1 cellular context compared by ENCODE assay signal in genomic region chr12:38906482-38907170, GRCh38.
TF ChIP-seq lines count a peak whose summit lies in the region.

No MANE protein-coding gene starts in this region.

TF ChIP-seq in HepG2, 621 proteins besides CTCF, POLR2A, EP300 and RAD21 (continued from another document and continues in another):
- TF ChIP-seq TRIM22 (IDR thresholded peaks at IDR 0.05): no peak
- no peak for TF ChIP-seq ZNF567 (CRISPR knock-in tag; IDR thresholded peaks at IDR 0.05; ENCODE audit: borderline replicate concordance)
- TF ChIP-seq ZBTB44 (CRISPR knock-in tag; IDR thresholded peaks at IDR 0.05): no peak
- TF ChIP-seq YEATS4 (CRISPR knock-in tag; IDR thresholded peaks at IDR 0.05; ENCODE audit: borderline replicate concordance): peak; percentile 42; the same call in 1 of the 2 replicates
- TF ChIP-seq ZNF775 (CRISPR knock-in tag; IDR thresholded peaks at IDR 0.05; ENCODE audit: borderline replicate concordance): no peak
- peak; percentile 51; the same call in 1 of the 2 replicates for TF ChIP-seq KMT2B (CRISPR knock-in tag; IDR thresholded peaks at IDR 0.05)
- no peak for TF ChIP-seq FOXC1 (CRISPR knock-in tag; IDR thresholded peaks at IDR 0.05; ENCODE audit: borderline replicate concordance)
- TF ChIP-seq HINFP (CRISPR knock-in tag; IDR thresholded peaks at IDR 0.05; ENCODE audit: low read depth): no peak
- TF ChIP-seq AHR (CRISPR knock-in tag; IDR thresholded peaks at IDR 0.05): no peak
- no peak for TF ChIP-seq ZBTB37 (CRISPR knock-in tag; IDR thresholded peaks at IDR 0.05)
- TF ChIP-seq ZFP1 (CRISPR knock-in tag; IDR thresholded peaks at IDR 0.05): no peak
- TF ChIP-seq RBM22 (optimal IDR thresholded peaks at IDR 0.05; ENCODE audit: low read length): no peak
- TF ChIP-seq ZKSCAN8 (CRISPR knock-in tag; IDR thresholded peaks at IDR 0.05; ENCODE audit: borderline replicate concordance): 0 out of 2 replicates have a peak, but pooled peaks have one; percentile 35
- TF ChIP-seq SRY (CRISPR knock-in tag; IDR thresholded peaks at IDR 0.05): no peak
- TF ChIP-seq NCOA2 (CRISPR knock-in tag; IDR thresholded peaks at IDR 0.05): peak; percentile 31; the same call in 1 of the 2 replicates
- no peak for TF ChIP-seq ZNF562 (CRISPR knock-in tag; IDR thresholded peaks at IDR 0.05; ENCODE audit: borderline replicate concordance)
- TF ChIP-seq HOXA5 (CRISPR knock-in tag; IDR thresholded peaks at IDR 0.05): 0 out of 2 replicates have a peak, but pooled peaks have one; percentile 36
- no peak for TF ChIP-seq NONO (IDR thresholded peaks at IDR 0.05)
- no peak; the same call in 1 of the 2 replicates for TF ChIP-seq NONO (CRISPR knock-in tag; conservative IDR thresholded peaks at IDR 0.05)
- TF ChIP-seq ZBED4 (CRISPR knock-in tag; IDR thresholded peaks at IDR 0.05; ENCODE audit: borderline replicate concordance): no peak
- TF ChIP-seq SKI (IDR thresholded peaks at IDR 0.05; ENCODE audit: partially characterized antibody): no peak
- 0 out of 2 replicates have a peak, but pooled peaks have one; percentile 33 for TF ChIP-seq DMAP1 (CRISPR knock-in tag; IDR thresholded peaks at IDR 0.05)
- no peak for TF ChIP-seq AFF4 (CRISPR knock-in tag; IDR thresholded peaks at IDR 0.05)
- no peak for TF ChIP-seq MEIS1 (CRISPR knock-in tag; IDR thresholded peaks at IDR 0.05; ENCODE audit: borderline replicate concordance)
- TF ChIP-seq YEATS2 (CRISPR knock-in tag; IDR thresholded peaks at IDR 0.05; ENCODE audit: borderline replicate concordance): peak; percentile 31; the same call in 1 of the 2 replicates
- no peak for TF ChIP-seq PRDM15 (CRISPR knock-in tag; IDR thresholded peaks at IDR 0.05)
- TF ChIP-seq ARNT (IDR thresholded peaks at IDR 0.05): no peak
- no peak for TF ChIP-seq DBP (CRISPR knock-in tag; IDR thresholded peaks at IDR 0.05; ENCODE audit: not compliant biosample characterization)
- peak; percentile 26; the same call in 1 of the 2 replicates for TF ChIP-seq ERF (CRISPR knock-in tag; IDR thresholded peaks at IDR 0.05)
- TF ChIP-seq ZNF225 (CRISPR knock-in tag; IDR thresholded peaks at IDR 0.05): no peak
- no peak for TF ChIP-seq MAF1 (CRISPR knock-in tag; IDR thresholded peaks at IDR 0.05; ENCODE audit: borderline replicate concordance)
- no peak for TF ChIP-seq ZNF143 (CRISPR knock-in tag; IDR thresholded peaks at IDR 0.05)
- no peak for TF ChIP-seq ZFP36L1 (CRISPR knock-in tag; IDR thresholded peaks at IDR 0.05)
- no peak for TF ChIP-seq LCORL (IDR thresholded peaks at IDR 0.05)
- TF ChIP-seq LCORL (CRISPR knock-in tag; IDR thresholded peaks at IDR 0.05): peak; percentile 74
- no peak for TF ChIP-seq GTF2F1 (IDR thresholded peaks at IDR 0.05; ENCODE audit: low read length)
- TF ChIP-seq ZFP62 (CRISPR knock-in tag; IDR thresholded peaks at IDR 0.05): no peak
- TF ChIP-seq SP4 (CRISPR knock-in tag; IDR thresholded peaks at IDR 0.05): peak; percentile 50; the same call in 1 of the 2 replicates
- no peak for TF ChIP-seq THYN1 (CRISPR knock-in tag; IDR thresholded peaks at IDR 0.05; ENCODE audit: borderline replicate concordance, low read depth)
- TF ChIP-seq MYC (CRISPR knock-in tag; IDR thresholded peaks at IDR 0.05; ENCODE audit: borderline replicate concordance): peak; percentile 69; the same call in 1 of the 2 replicates
- no peak for TF ChIP-seq E2F5 (CRISPR knock-in tag; conservative IDR thresholded peaks at IDR 0.05)
- TF ChIP-seq ZNF383 (CRISPR knock-in tag; IDR thresholded peaks at IDR 0.05; ENCODE audit: borderline replicate concordance): no peak
